15 cellular contexts compared by ENCODE assay signal in the genomic region with DNA sequence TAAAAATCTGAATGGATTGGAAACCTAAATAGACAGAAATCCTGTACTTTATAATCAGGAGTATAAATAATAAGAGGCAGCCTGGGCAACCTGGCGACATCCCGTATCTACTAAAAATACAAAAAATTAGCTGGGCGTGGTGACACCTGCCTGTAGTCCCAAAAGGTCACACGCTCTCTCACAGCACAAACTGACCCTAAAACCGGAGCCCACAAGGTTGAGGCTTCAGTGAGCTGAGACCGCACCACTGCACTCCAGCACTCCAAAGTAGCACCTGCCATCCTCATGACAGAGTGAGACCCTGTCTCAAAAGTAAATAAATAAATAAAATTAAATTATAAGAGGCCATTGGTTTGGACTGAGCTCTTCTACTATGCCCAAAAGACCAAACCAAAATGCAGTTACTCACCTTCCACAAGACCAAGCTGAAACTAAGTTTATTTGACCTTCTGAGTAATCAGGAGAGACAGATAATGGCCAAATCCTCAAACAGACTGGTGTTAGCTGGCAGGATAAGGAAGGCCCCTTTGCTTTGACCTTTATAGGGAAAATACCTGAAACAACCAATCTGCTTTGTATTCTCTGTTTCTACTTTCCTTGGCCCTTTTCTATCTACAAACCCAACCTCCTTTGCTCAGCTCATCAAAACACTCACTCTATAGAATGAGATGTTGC. TPM values are rescaled to one million over a fixed set of nuclear protein-coding genes. Genes with fewer than 3 reads are reported as not detected.
A peak's percentile ranks its signal among the peaks of the same experiment; 100 is the strongest.
DNase-seq lines count a peak whose midpoint lies in the region; ATAC-seq, FAIRE-seq and TF ChIP-seq lines count a peak whose summit lies in the region.
"Had no signal": no experiment of that assay in that cellular context is flagged by ENCODE, and none has a peak within 500 bp of the region (broad histone marks: within the 10 kb centered on the region; RNA-seq: fewer than 3 reads in every experiment).

No MANE protein-coding gene starts in this region.

- H3K9me3 ChIP-seq in tibial nerve = no peaks in the 10 kb centered on the region
- H3K9me3 ChIP-seq: ascending aorta, heart left ventricle, testis had no signal

- TF ChIP-seq EP300 in tibial nerve (IDR thresholded peaks at IDR 0.05) = no peak

- no peak for DNase-seq in activated CD4-positive, alpha-beta T cell treated with anti-CD3 and anti-CD28 coated beads for 36 hours
- no peak for DNase-seq in activated CD4-positive, alpha-beta T cell treated with anti-CD3 and anti-CD28 coated beads, Interleukin-2, amount 50 U/mL, for 1 hour
- DNase-seq in NCI-H146 (lab: John Stamatoyannopoulos, UW) (peak; percentile 20), D721Med (ENCODE audit: insufficient read length, low spot score) (no peak), dorsolateral prefrontal cortex (no peak), tibial nerve (ENCODE audit: low spot score in 2 of 2) (no peak)
- DNase-seq: 8988T; activated CD4-positive, alpha-beta T cell treated with anti-CD3 and anti-CD28 coated beads, Interleukin-2, amount 50 U/mL, for 48 hours; DMS79; heart left ventricle; stimulated activated CD4-positive, alpha-beta T cell treated with anti-CD3 and anti-CD28 coated beads, Interleukin-2, amount 100 ng/mL, for 48 hours; testis had no signal

- H3K4me1 ChIP-seq in tibial nerve = peaks cover 0 to 7% (median 3%) of the 10 kb centered on the region in 4 donors
- H3K4me1 ChIP-seq: testis had no signal

- CTCF ChIA-PET in activated CD4-positive, alpha-beta T cell treated with anti-CD3 and anti-CD28 coated beads for 36 hours (lab: Charles Lee) = interaction anchor here (1.3 kb wide), 1 partner anchor 11 kb away, joined by 3 read pairs; no protein-coding TSS in a partner anchor

- POLR2A ChIA-PET in activated CD4-positive, alpha-beta T cell treated with anti-CD3 and anti-CD28 coated beads for 36 hours (lab: Charles Lee) = interaction anchor here (0.7 kb wide), 1 partner anchor 66 kb away, joined by 3 read pairs; no protein-coding TSS in a partner anchor

- H3K4me1 Mint-ChIP-seq in activated CD4-positive, alpha-beta T cell treated with anti-CD3 and anti-CD28 coated beads for 36 hours = peaks cover 29% of the 10 kb centered on the region
- H3K4me1 Mint-ChIP-seq in stimulated activated memory B cell treated with anti-CD40 and anti-IgM and Interleukin-4, amounts not matched to agents 10 μg/mL and 1 μg/mL and 100 μg/mL, for 72 hours = peaks cover 57% of the 10 kb centered on the region

- H3K27me3 ChIP-seq in dorsolateral prefrontal cortex (no peaks in the 10 kb centered on the region), tibial nerve (no peaks in the 10 kb centered on the region)
- H3K27me3 ChIP-seq: ascending aorta, heart left ventricle, testis had no signal

- H3K4me3 ChIP-seq in dorsolateral prefrontal cortex = no peak overlapping the region
- no peak overlapping the region for H3K4me3 ChIP-seq in tibial nerve
- H3K4me3 ChIP-seq: ascending aorta, heart left ventricle, testis had no signal

- no peak for TF ChIP-seq CTCF in D721Med (IDR thresholded peaks at IDR 0.05; ENCODE audit: insufficient read depth, missing control alignments)
- no peak for TF ChIP-seq CTCF in dorsolateral prefrontal cortex (IDR thresholded peaks at IDR 0.05 in 54 of 56, conservative IDR thresholded peaks at IDR 0.05 in 2 of 56; ENCODE audit: low read depth in 1 of 56, partially characterized antibody in 56 of 56)
- no peak for TF ChIP-seq CTCF in tibial nerve (IDR thresholded peaks at IDR 0.05)

- no peaks in the 10 kb centered on the region for H3K27me3 Mint-ChIP-seq in activated CD4-positive, alpha-beta T cell treated with anti-CD3 and anti-CD28 coated beads for 36 hours
- H3K27me3 Mint-ChIP-seq in stimulated activated memory B cell treated with anti-CD40 and anti-IgM and Interleukin-4, amounts not matched to agents 10 μg/mL and 1 μg/mL and 100 μg/mL, for 72 hours = no peaks in the 10 kb centered on the region

- WGBS in tibial nerve, 2 donors = 90 to 96% methylated on average over 6 of the region's 6 CpGs

- no peaks in the 10 kb centered on the region for H3K36me3 ChIP-seq in tibial nerve
- H3K36me3 ChIP-seq: ascending aorta, heart left ventricle had no signal

- intact Hi-C loops in activated CD4-positive, alpha-beta T cell treated with anti-CD3 and anti-CD28 coated beads for 36 hours (cut with DNase I, micrococcal nuclease) = no loop called here
- intact Hi-C loops in dorsolateral prefrontal cortex (cut with DNase I) = loop anchor here in 1 of 2 donors (5.0 kb wide), 2 partner anchors 141 to 149 kb away; partner anchors contain the start of gene DCK

- no peaks in the 10 kb centered on the region for H3K9me3 Mint-ChIP-seq in activated CD4-positive, alpha-beta T cell treated with anti-CD3 and anti-CD28 coated beads for 36 hours (ENCODE audit: low read depth)
- no peaks in the 10 kb centered on the region for H3K9me3 Mint-ChIP-seq in stimulated activated memory B cell treated with anti-CD40 and anti-IgM and Interleukin-4, amounts not matched to agents 10 μg/mL and 1 μg/mL and 100 μg/mL, for 72 hours

- peak; percentile 30 for ATAC-seq in activated CD4-positive, alpha-beta T cell treated with anti-CD3 and anti-CD28 coated beads for 36 hours
- ATAC-seq in GM21737 (IDR thresholded peaks at IDR 0.05; ENCODE audit: unreplicated experiment) = peak; percentile 27
- peak; percentile 61 for ATAC-seq in stimulated activated memory B cell treated with anti-CD40 and anti-IgM and Interleukin-4, amounts not matched to agents 10 μg/mL and 1 μg/mL and 100 μg/mL, for 72 hours
- ATAC-seq: heart left ventricle had no signal

- TF ChIP-seq POLR2A in tibial nerve (IDR thresholded peaks at IDR 0.05) = no peak

- FAIRE-seq in D721Med (lab: Jason Lieb, UNC) = no peak

- no peak overlapping the region for H3K4me3 Mint-ChIP-seq in activated CD4-positive, alpha-beta T cell treated with anti-CD3 and anti-CD28 coated beads for 36 hours
- peak overlapping the region; percentile 59 for H3K4me3 Mint-ChIP-seq in stimulated activated memory B cell treated with anti-CD40 and anti-IgM and Interleukin-4, amounts not matched to agents 10 μg/mL and 1 μg/mL and 100 μg/mL, for 72 hours

- no peak overlapping the region for H3K27ac ChIP-seq in dorsolateral prefrontal cortex
- no peak overlapping the region for H3K27ac ChIP-seq in tibial nerve
- H3K27ac ChIP-seq: ascending aorta, heart left ventricle, testis had no signal

- H3K27ac Mint-ChIP-seq in activated CD4-positive, alpha-beta T cell treated with anti-CD3 and anti-CD28 coated beads for 36 hours = peak overlapping the region; percentile 63
- H3K27ac Mint-ChIP-seq in stimulated activated memory B cell treated with anti-CD40 and anti-IgM and Interleukin-4, amounts not matched to agents 10 μg/mL and 1 μg/mL and 100 μg/mL, for 72 hours = peak overlapping the region; percentile 96

- peaks cover 8% of the 10 kb centered on the region for H3K36me3 Mint-ChIP-seq in activated CD4-positive, alpha-beta T cell treated with anti-CD3 and anti-CD28 coated beads for 36 hours (ENCODE audit: low read depth)
- no peaks in the 10 kb centered on the region for H3K36me3 Mint-ChIP-seq in stimulated activated memory B cell treated with anti-CD40 and anti-IgM and Interleukin-4, amounts not matched to agents 10 μg/mL and 1 μg/mL and 100 μg/mL, for 72 hours

RNA-seq across cellular contexts. Expression of gene GRSF1, which starts 3.2 kb away (rescaled TPM):
- total RNA-seq in activated CD4-positive, alpha-beta T cell treated with anti-CD3 and anti-CD28 coated beads for 36 hours = 100 to 1,000 TPM in 1 of 2 experiments, 10 to 100 TPM in 1; 96.8 to 115 TPM
- total RNA-seq in dorsolateral prefrontal cortex (10 to 100 TPM; 49.9 to 98.5 (median 76.9) TPM), tibial nerve (10 to 100 TPM; 33.3 to 45.9 (median 40.6) TPM)

RNA-seq across cellular contexts. Expression of gene MOB1B, which starts 59.3 kb away (rescaled TPM):
- total RNA-seq in activated CD4-positive, alpha-beta T cell treated with anti-CD3 and anti-CD28 coated beads for 36 hours = 10 to 100 TPM; 18.5 to 21.9 TPM
- total RNA-seq in dorsolateral prefrontal cortex = 10 to 100 TPM; 19.6 to 55.0 (median 32.2) TPM
- 10 to 100 TPM; 12.7 to 23.8 (median 18.2) TPM for total RNA-seq in tibial nerve
